8 cellular contexts compared by ENCODE assay signal in genomic region chrX:153794018-153794896, GRCh38. TPM values are rescaled to one million over a fixed set of nuclear protein-coding genes. Genes with fewer than 3 reads are reported as not detected.
DNase-seq lines count a peak whose midpoint lies in the region; ATAC-seq and TF ChIP-seq lines count a peak whose summit lies in the region.

Gene IDH3G, minus strand, starts transcription at chrX:153794375. Its CDS starts 49 bp downstream, at chrX:153794326.
Gene SSR4, plus strand, starts transcription at chrX:153794668. Its CDS starts 20 bp downstream, at chrX:153794688.

- CTCF ChIA-PET in IMR-90 (lab: Yijun Ruan, JAX), result interaction anchor here (1.4 kb wide), 1 partner anchor 130 kb away, joined by 3 read pairs; no protein-coding TSS in a partner anchor

- peak within 1 kb of the TSS; percentile 99 for H3K4ac ChIP-seq in IMR-90 (ENCODE audit: low read depth, low read length)

- dilution Hi-C loops in IMR-90 (cut with HindIII; ENCODE audit: low sequenced_read_pairs, unreplicated experiment), result no loop called here

- no peak within 1 kb of the TSS for H2BK20ac ChIP-seq in IMR-90 (ENCODE audit: low read depth, low read length)

- peak within 1 kb of the TSS; percentile 97 for H3K9ac ChIP-seq in IMR-90 (ENCODE audit: low read depth, low read length)

- H3K56ac ChIP-seq in IMR-90 (ENCODE audit: extremely low read depth, insufficient read depth, low read length), result peak within 1 kb of the TSS; percentile 96

- H3K9me1 ChIP-seq in IMR-90 (ENCODE audit: insufficient read depth, low read length), result peaks cover 6% of the 10 kb centered on the region; the same call in 1 of the 2 replicates

- in situ Hi-C loops in IMR-90 (cut with MboI; ENCODE audit: low sequenced_read_pairs), result no loop called here

- peak within 1 kb of the TSS; percentile 99 for H3K14ac ChIP-seq in IMR-90 (replicated peaks; ENCODE audit: low read depth, low read length)

- H3K4me3 ChIP-seq in IMR-90 (ENCODE audit: insufficient read depth, low read depth, low read length) (peak within 1 kb of the TSS; percentile 94), epithelial cell of esophagus (ENCODE audit: low read length) (peak within 1 kb of the TSS; percentile 75), mononuclear cell (ENCODE audit: low read length) (peak within 1 kb of the TSS; percentile 64)

- WGBS in IMR-90 (ENCODE audit: extremely low coverage in 2 of 2, insufficient read length in 1 of 2), 2 experiments, result 24% methylated on average over 60 of the region's 92 CpGs; no CpG with 5 or more reads in 1 of the 2 experiments

- peak within 1 kb of the TSS; percentile 87 for H2BK120ac ChIP-seq in IMR-90 (ENCODE audit: low read depth, low read length)

- DNase-seq in DMS 273 (lab: John Stamatoyannopoulos, UW; ENCODE audit: unreplicated experiment), result peak; percentile 98
- DNase-seq in IMR-90, result peak; percentile 93
- peak; percentile 97 for DNase-seq in OCI-M1 (lab: John Stamatoyannopoulos, UW)
- DNase-seq in activated T-cell treated with anti-CD3 and anti-CD28 coated beads for 4 hours, result peak; percentile 88
- peak; percentile 93 for DNase-seq in epithelial cell of esophagus (ENCODE audit: low read depth)
- peak; percentile 73 to 83 for DNase-seq in stimulated activated CD8-positive, alpha-beta memory T cell treated with anti-CD3 and anti-CD28 coated beads, Interleukin-4, amount 100 ng/mL, for 1 hour (ENCODE audit: low read depth in 2 of 2, low spot score in 1 of 2)

- peak; percentile 73 for TF ChIP-seq POLR2A in IMR-90 (IDR thresholded peaks at IDR 0.05; ENCODE audit: low read depth, low read length)

- H2AFZ ChIP-seq in IMR-90 (replicated peaks; ENCODE audit: low read length, poor library complexity), result peak within 1 kb of the TSS; percentile 99

- H2BK15ac ChIP-seq in IMR-90 (ENCODE audit: low read depth, low read length), result no peak within 1 kb of the TSS; the same call in 2 of the 3 replicates

- H3K27ac ChIP-seq in IMR-90 (ENCODE audit: insufficient read depth, low read length), result peak within 1 kb of the TSS; percentile 99

- H3K36me3 ChIP-seq in IMR-90 (ENCODE audit: control insufficient read depth, insufficient read depth, low read length), result peaks cover 21% of the 10 kb centered on the region

- H3K4me2 ChIP-seq in IMR-90 (ENCODE audit: low read depth, low read length), result peak within 1 kb of the TSS; percentile 75

- peak within 1 kb of the TSS; percentile 93 for H4K5ac ChIP-seq in IMR-90 (ENCODE audit: low read depth, low read length)

- peak within 1 kb of the TSS; percentile 99 for H2BK5ac ChIP-seq in IMR-90 (ENCODE audit: low read depth, low read length, poor library complexity, severe bottlenecking)

- no peaks in the 10 kb centered on the region for H3K27me3 ChIP-seq in IMR-90 (ENCODE audit: control insufficient read depth, insufficient read depth, low read length)
- H3K27me3 ChIP-seq in mononuclear cell (ENCODE audit: insufficient read depth, low read length), result no peaks in the 10 kb centered on the region

- peak within 1 kb of the TSS; percentile 95; the same call in 1 of the 2 replicates for H3K23ac ChIP-seq in IMR-90 (ENCODE audit: low read depth, low read length)

- H3K79me1 ChIP-seq in IMR-90 (ENCODE audit: low read depth in 1 of 2, low read length in 2 of 2), result peaks cover 4 to 38% of the 10 kb centered on the region in 2 experiments

- peak within 1 kb of the TSS; percentile 90 for H3K18ac ChIP-seq in IMR-90 (ENCODE audit: low read depth, low read length)

- TF ChIP-seq RAD21 in IMR-90 (IDR thresholded peaks at IDR 0.05; ENCODE audit: low read length), result no peak

- H4K91ac ChIP-seq in IMR-90 (ENCODE audit: insufficient read depth, low read depth, low read length), result peak within 1 kb of the TSS; percentile 93

- POLR2A ChIA-PET in IMR-90 (lab: Charles Lee; ENCODE audit: unreplicated experiment), result interaction anchor here (0.5 to 1.1 kb wide), 2 partner anchors 134 to 798 kb away, joined by 3 to 4 read pairs; no protein-coding TSS in a partner anchor

- peak within 1 kb of the TSS; percentile 83 to 92 for H4K8ac ChIP-seq in IMR-90 (ENCODE audit: low read depth in 2 of 2, low read length in 2 of 2)

- peaks cover 4% of the 10 kb centered on the region; the same call in 1 of the 2 replicates for H3K4me1 ChIP-seq in IMR-90 (ENCODE audit: control insufficient read depth, insufficient read depth, low read length)
- peaks cover 29% of the 10 kb centered on the region for H3K4me1 ChIP-seq in mononuclear cell (ENCODE audit: insufficient read depth, low read length)

- peak within 1 kb of the TSS; percentile 85 for H2AK5ac ChIP-seq in IMR-90 (ENCODE audit: low read depth, low read length)

- 0 out of 2 replicates have a peak, but pooled peaks cover 6% of the 10 kb centered on the region for H4K20me1 ChIP-seq in IMR-90 (ENCODE audit: insufficient read depth, low read length)

- no TSS peak for BruUV-seq in IMR-90 (replicated peaks; lab: Mats Ljungman, UMichigan)

- intact Hi-C loops in IMR-90 (cut with micrococcal nuclease), result loop anchor here (5.0 kb wide), 1 partner anchor 133 kb away; the partner anchor contains the start of gene ARHGAP4

- peak; percentile 85 for ATAC-seq in GM21528 (IDR thresholded peaks at IDR 0.05; ENCODE audit: low FRiP score, unreplicated experiment)
- peak; percentile 92 for ATAC-seq in IMR-90 (ENCODE audit: low read depth)

- TF ChIP-seq CTCF in IMR-90 (conservative IDR thresholded peaks at IDR 0.05; ENCODE audit: low read depth, low read length), result peak; percentile 28; the same call in 1 of the 2 replicates
- TF ChIP-seq CTCF in epithelial cell of esophagus (IDR thresholded peaks at IDR 0.05; ENCODE audit: insufficient read depth, low read depth, low read length, missing control alignments), result no peak

- H3K9me3 ChIP-seq in IMR-90 (ENCODE audit: control insufficient read depth, insufficient read depth, low read length) (no peaks in the 10 kb centered on the region; the same call in 1 of the 2 replicates), mononuclear cell (ENCODE audit: low read depth, low read length) (no peaks in the 10 kb centered on the region)

- peak within 1 kb of the TSS; percentile 94 for H2AK9ac ChIP-seq in IMR-90 (replicated peaks; ENCODE audit: low read depth, low read length, poor library complexity)

TF ChIP-seq in IMR-90, 13 proteins besides CTCF, POLR2A, EP300 and RAD21:
- TF ChIP-seq RFX5 (IDR thresholded peaks at IDR 0.05; ENCODE audit: low read depth, low read length) (no peak), CEBPB (IDR thresholded peaks at IDR 0.05; ENCODE audit: low read depth, low read length) (no peak), RCOR1 (IDR thresholded peaks at IDR 0.05; ENCODE audit: insufficient replicate concordance, low read length) (no peak), MAZ (IDR thresholded peaks at IDR 0.05; ENCODE audit: borderline replicate concordance, low read depth, low read length) (peak; percentile 63; the same call in 1 of the 2 replicates), MXI1 (IDR thresholded peaks at IDR 0.05; ENCODE audit: borderline replicate concordance, low read depth, low read length) (peak; percentile 14; the same call in 1 of the 2 replicates), FOS (IDR thresholded peaks at IDR 0.05; ENCODE audit: low read depth, low read length) (no peak)
TF ChIP-seq in IMR-90: peak in this region for 2.

RNA-seq across cellular contexts. Expression of gene IDH3G, which starts in this region (rescaled TPM):
- 75.8 and 79.4 TPM in 2 replicates for total RNA-seq in IMR-90 (2012; rRNA removed)
- 85.7 and 95.0 TPM in 2 replicates for polyA plus RNA-seq in IMR-90 (2012; rRNA removed)
- polyA plus RNA-seq in IMR-90 (2012; cell fraction: cytosol; rRNA removed), result 67.0 and 200 TPM in 2 replicates
- polyA plus RNA-seq in IMR-90 (2012; cell fraction: nucleus; rRNA removed; ENCODE audit: low replicate concordance), result 164 and 364 TPM in 2 replicates
- total RNA-seq in mononuclear cell, result 42.3 TPM

RNA-seq across cellular contexts. Expression of gene SSR4, which starts in this region (rescaled TPM):
- total RNA-seq in IMR-90 (2012; rRNA removed) (118 and 141 TPM in 2 replicates), mononuclear cell (121 TPM)
- 480 and 481 TPM in 2 replicates for polyA plus RNA-seq in IMR-90 (2012; rRNA removed)
- 329 and 598 TPM in 2 replicates for polyA plus RNA-seq in IMR-90 (2012; cell fraction: cytosol; rRNA removed)
- polyA plus RNA-seq in IMR-90 (2012; cell fraction: nucleus; rRNA removed; ENCODE audit: low replicate concordance), result 171 and 243 TPM in 2 replicates

Comparison
In these comparisons a context has a peak if more than half of its experiments do, and no peak if none do; other contexts are left out.
1. Peak in every context shown above with its lines: DNase-seq, ATAC-seq, H3K4me3 ChIP-seq and H3K27ac ChIP-seq.